ENCODE assay signal across 24 cellular contexts in genomic region chr6:118674772-118675171, GRCh38. TPM values are rescaled to one million over a fixed set of nuclear protein-coding genes. Genes with fewer than 3 reads are reported as not detected.
DNase-seq lines count a peak whose midpoint lies in the region; ATAC-seq, FAIRE-seq and TF ChIP-seq lines count a peak whose summit lies in the region.
"Had no signal": no experiment of that assay in that cellular context is flagged by ENCODE, and none has a peak within 500 bp of the region (broad histone marks: within the 10 kb centered on the region; RNA-seq: fewer than 3 reads in every experiment).

No MANE protein-coding gene starts in this region.

- H3K36me3 ChIP-seq in K562 (ENCODE audit: control insufficient read depth, insufficient read depth, low read length) (no peaks in the 10 kb centered on the region), keratinocyte (ENCODE audit: control insufficient read depth in 2 of 2, extremely low read depth in 1 of 2, insufficient read depth in 2 of 2, low read length in 2 of 2) (no peaks in the 10 kb centered on the region), mucosa of descending colon (ENCODE audit: low read depth) (no peaks in the 10 kb centered on the region), HAP-1 (replicated peaks) (no peaks in the 10 kb centered on the region; the same call in 1 of the 2 replicates)
- H3K36me3 ChIP-seq: BE2C; BLaER1 treated with 17β-estradiol and CSF1 and Interleukin-3, amounts not matched to agents 10 nM and 100 nM had no signal

- DNase-seq in A549 (ENCODE audit: low read depth in 1 of 2, low spot score in 1 of 2), result peak in 1 of 2 experiments; percentile 4
- DNase-seq in LNCaP clone FGC (ENCODE audit: low read depth), result peak; percentile 71
- no peak for DNase-seq in K562 (ENCODE audit: extremely low read depth in 1 of 4, low spot score in 3 of 4)
- DNase-seq in keratinocyte (ENCODE audit: low read depth, low spot score), result no peak
- no peak for DNase-seq in mucosa of descending colon
- DNase-seq in D341Med (ENCODE audit: low spot score), result no peak
- no peak for DNase-seq in HAP-1 (ENCODE audit: low spot score in 2 of 2)
- DNase-seq: ACHN; AML-193; BE2C; CD4-positive, alpha-beta T cell; CD8-positive, alpha-beta memory T cell; DMS53; DMS79 treated with DMSO at 0.1 percent for 48 hours; GF-D8; GM23248; H7 had no signal

- H3K4me1 ChIP-seq in A549 (peaks cover 10% of the 10 kb centered on the region), K562 (replicated peaks in 1 of 2; ENCODE audit: control insufficient read depth in 2 of 2, insufficient read depth in 2 of 2, low read length in 2 of 2) (peaks cover 0 to 13% of the 10 kb centered on the region in 2 experiments; a peak in 2 of 5 replicates), keratinocyte (ENCODE audit: control insufficient read depth, extremely low read depth, insufficient read depth, low read length) (peaks cover 4% of the 10 kb centered on the region), mucosa of descending colon (ENCODE audit: low read depth) (no peaks in the 10 kb centered on the region), HAP-1 (no peaks in the 10 kb centered on the region; the same call in 1 of the 2 replicates)
- H3K4me1 ChIP-seq: BE2C had no signal

- H3K27me3 ChIP-seq in K562 (ENCODE audit: control insufficient read depth in 2 of 2, insufficient read depth in 2 of 2, low read length in 2 of 2) (no peaks in the 10 kb centered on the region), keratinocyte (ENCODE audit: control insufficient read depth, extremely low read depth, insufficient read depth, low read length) (no peaks in the 10 kb centered on the region), HAP-1 (ENCODE audit: low read depth) (no peaks in the 10 kb centered on the region)
- H3K27me3 ChIP-seq: BE2C; BLaER1 treated with 17β-estradiol and CSF1 and Interleukin-3, amounts not matched to agents 10 nM and 100 nM had no signal

- FAIRE-seq in A549 (lab: Jason Lieb, UNC), result no peak
- FAIRE-seq in K562 (lab: Jason Lieb, UNC), result no peak
- peak; percentile 43 for FAIRE-seq in keratinocyte (lab: Jason Lieb, UNC)
- FAIRE-seq: A204.1, GM12891, GM19239, H1 had no signal

- POLR2A ChIA-PET in A549 (lab: Yijun Ruan, JAX), result no interaction called here
- POLR2A ChIA-PET in K562 (lab: Yijun Ruan, JAX), result interaction anchor here (1.0 kb wide), 1 partner anchor 72 kb away, joined by 3 read pairs; no protein-coding TSS in a partner anchor

- 88% methylated on average over 1 of the region's 1 CpG for WGBS in A549 (ENCODE audit: missing lambda C conversion rate)
- 78% methylated on average over 1 of the region's 1 CpG for WGBS in K562 (ENCODE audit: insufficient coverage, low coverage, missing lambda C conversion rate)

- no peak overlapping the region for H3K4me2 ChIP-seq in A549
- H3K4me2 ChIP-seq in K562 (ENCODE audit: insufficient read depth, low read length), result no peak overlapping the region
- no peak overlapping the region for H3K4me2 ChIP-seq in keratinocyte (ENCODE audit: control insufficient read depth, extremely low read depth, insufficient read depth, low read depth, low read length)
- H3K4me2 ChIP-seq: BLaER1 treated with 17β-estradiol and CSF1 and Interleukin-3, amounts not matched to agents 10 nM and 100 nM had no signal

- no peak for TF ChIP-seq CTCF in A549 (IDR thresholded peaks at IDR 0.05)
- TF ChIP-seq CTCF in LNCaP clone FGC (IDR thresholded peaks at IDR 0.05; ENCODE audit: control insufficient read depth, extremely low read depth, insufficient read depth), result no peak
- TF ChIP-seq CTCF in K562 (IDR thresholded peaks at IDR 0.05 in 2 of 3, conservative IDR thresholded peaks at IDR 0.05 in 1 of 3; ENCODE audit: insufficient read depth in 2 of 3, low read depth in 1 of 3, low read length in 3 of 3), result no peak
- TF ChIP-seq CTCF in keratinocyte (optimal IDR thresholded peaks at IDR 0.05 in 1 of 3, IDR thresholded peaks at IDR 0.05 in 1 of 3, conservative IDR thresholded peaks at IDR 0.05 in 1 of 3; ENCODE audit: extremely low read depth in 1 of 3, insufficient read depth in 2 of 3, low read length in 3 of 3), result no peak
- TF ChIP-seq CTCF in mucosa of descending colon (IDR thresholded peaks at IDR 0.05), result no peak

- H2AFZ ChIP-seq in K562 (ENCODE audit: low read depth, low read length), result no peak overlapping the region
- no peak overlapping the region for H2AFZ ChIP-seq in keratinocyte (ENCODE audit: control insufficient read depth, low read length)
- H2AFZ ChIP-seq: GM23248 had no signal

- no peak for ATAC-seq in A549
- no peak for ATAC-seq in K562
- no peak for ATAC-seq in HG02623 (IDR thresholded peaks at IDR 0.05; ENCODE audit: unreplicated experiment)
- no peak for ATAC-seq in mucosa of descending colon
- ATAC-seq: HCT116 had no signal

- TF ChIP-seq POLR2A in A549 (IDR thresholded peaks at IDR 0.05; ENCODE audit: low read length), result no peak
- no peak for TF ChIP-seq POLR2A in K562 (conservative IDR thresholded peaks at IDR 0.05)

- H3K9ac ChIP-seq in K562 (ENCODE audit: insufficient read depth in 1 of 2, low read depth in 2 of 2, low read length in 2 of 2) (no peak overlapping the region), keratinocyte (ENCODE audit: control insufficient read depth, extremely low read depth, insufficient read depth, low read length) (no peak overlapping the region)
- H3K9ac ChIP-seq: BLaER1 treated with 17β-estradiol and CSF1 and Interleukin-3, amounts not matched to agents 10 nM and 100 nM; GM23248 had no signal

- H3K4me3 ChIP-seq in A549 (no peak overlapping the region), LNCaP clone FGC (ENCODE audit: low read depth, low read length) (no peak overlapping the region), K562 (no peak overlapping the region), keratinocyte (ENCODE audit: control insufficient read depth in 2 of 3, extremely low read depth in 1 of 3, insufficient read depth in 2 of 3, low read depth in 1 of 3, low read length in 3 of 3) (no peak overlapping the region), mucosa of descending colon (no peak overlapping the region), HAP-1 (no peak overlapping the region)
- H3K4me3 ChIP-seq: BLaER1 treated with 17β-estradiol and CSF1 and Interleukin-3, amounts not matched to agents 10 nM and 100 nM; GM23248 had no signal

- H4K20me1 ChIP-seq in K562 (replicated peaks; ENCODE audit: control insufficient read depth, insufficient read depth, low read length) (no peaks in the 10 kb centered on the region), keratinocyte (ENCODE audit: control insufficient read depth, extremely low read depth, insufficient read depth, low read length) (no peaks in the 10 kb centered on the region)
- H4K20me1 ChIP-seq: BLaER1 treated with 17β-estradiol and CSF1 and Interleukin-3, amounts not matched to agents 10 nM and 100 nM had no signal

- intact Hi-C loops in K562 (cut with micrococcal nuclease), result no loop called here
- intact Hi-C loops in mucosa of descending colon (cut with DNase I, micrococcal nuclease), result no loop called here

- TF ChIP-seq RAD21 in A549 (conservative IDR thresholded peaks at IDR 0.05 in 1 of 2, IDR thresholded peaks at IDR 0.05 in 1 of 2), result no peak
- no peak for TF ChIP-seq RAD21 in K562 (CRISPR knock-in tag; conservative IDR thresholded peaks at IDR 0.05 in 1 of 2, IDR thresholded peaks at IDR 0.05 in 1 of 2)

- dilution Hi-C loops in keratinocyte (cut with MboI; ENCODE audit: extremely low pct_ligation_motif_present, low sequenced_read_pairs), result no loop called here

- in situ Hi-C loops in K562 (cut with MboI), result no loop called here
- in situ Hi-C loops in HAP-1 (cut with MboI; ENCODE audit: low sequenced_read_pairs), result no loop called here

- H3K27ac ChIP-seq in A549, result no peak overlapping the region
- H3K27ac ChIP-seq in K562 (ENCODE audit: extremely low read depth, low read depth, low read length), result no peak overlapping the region
- H3K27ac ChIP-seq in keratinocyte (ENCODE audit: control insufficient read depth, insufficient read depth, low read length), result no peak overlapping the region
- H3K27ac ChIP-seq: BLaER1 treated with 17β-estradiol and CSF1 and Interleukin-3, amounts not matched to agents 10 nM and 100 nM; GM23248 had no signal

- TF ChIP-seq EP300 in A549 (IDR thresholded peaks at IDR 0.05) (no peak), K562 (IDR thresholded peaks at IDR 0.05; ENCODE audit: low read length) (no peak)

- no TSS peak for BruUV-seq in K562 (replicated peaks; lab: Mats Ljungman, UMichigan)

- no peaks in the 10 kb centered on the region for H3K9me3 ChIP-seq in A549
- no peaks in the 10 kb centered on the region for H3K9me3 ChIP-seq in K562 (replicated peaks; ENCODE audit: control insufficient read depth, insufficient read depth, low read depth, low read length)
- H3K9me3 ChIP-seq in keratinocyte (ENCODE audit: control insufficient read depth, low read depth, low read length), result no peaks in the 10 kb centered on the region
- H3K9me3 ChIP-seq in mucosa of descending colon, result no peaks in the 10 kb centered on the region
- H3K9me3 ChIP-seq in HAP-1, result no peaks in the 10 kb centered on the region
- H3K9me3 ChIP-seq: BE2C; BLaER1 treated with 17β-estradiol and CSF1 and Interleukin-3, amounts not matched to agents 10 nM and 100 nM had no signal

- CTCF ChIA-PET in A549 (lab: Yijun Ruan, JAX), result interaction anchor here (0.6 kb wide), 1 partner anchor 506 kb away, joined by 4 read pairs; no protein-coding TSS in a partner anchor
- CTCF ChIA-PET in K562 (lab: Yijun Ruan, JAX; ENCODE audit: low intra/inter-chr PET ratio), result no interaction called here

- peaks cover 2% of the 10 kb centered on the region; the same call in 2 of the 3 replicates for H3K79me2 ChIP-seq in K562 (ENCODE audit: control insufficient read depth, insufficient read depth, low read length)
- H3K79me2 ChIP-seq in keratinocyte (ENCODE audit: control insufficient read depth, insufficient read depth, low read length), result no peaks in the 10 kb centered on the region

- H3K9me1 ChIP-seq in K562 (ENCODE audit: control insufficient read depth, insufficient read depth, low read length) (no peaks in the 10 kb centered on the region), keratinocyte (ENCODE audit: control insufficient read depth, extremely low read depth, insufficient read depth, low read length) (no peaks in the 10 kb centered on the region)

RNA-seq across cellular contexts. Expression of gene CEP85L, which starts 23.4 kb away (rescaled TPM):
- polyA plus RNA-seq in A549 (2011; rRNA removed) (3.4 and 4.0 TPM in 2 replicates), A549 (2017; fragmentation: RNase III; extraction: RNeasy Plus Mini Kit Qiagen cat#74134 plus additional on column Dnase treatment) (1.3 to 1.5 TPM (median 1.4 TPM) in 3 replicates), K562 (2011; rRNA removed) (8.2 and 13.2 TPM in 2 replicates), K562 (2014; fragmentation: Illumina TruSeq; extraction: Trizol) (6.3 and 7.1 TPM in 2 replicates), K562 (2014; fragmentation: Nextera tagmentation; extraction: Ambion mirVana) (1 to 10 TPM; 4.5 to 7.0 TPM), K562 (2014; rRNA removed) (4.4 and 5.8 TPM in 2 replicates), keratinocyte (1.4 to 3.5 TPM (median 1.6 TPM) in 3 replicates)
- polyA plus RNA-seq in A549 (2012; cell fraction: cytosol; rRNA removed), result 0.38 and 0.71 TPM in 2 replicates
- 0.70 and 1.00 TPM in 2 replicates for polyA plus RNA-seq in A549 (2012; cell fraction: nucleus; rRNA removed)
- 8.7 and 17.1 TPM in 2 replicates for polyA minus RNA-seq in A549 (2011; rRNA and poly(A)+ RNA removed)
- total RNA-seq in K562 (2011; cell fraction: chromatin; rRNA removed; ENCODE audit: low replicate concordance), result 36.3 and 89.5 TPM in 2 replicates
- 14.0 and 19.1 TPM in 2 replicates for total RNA-seq in K562 (2011; cell fraction: nucleolus; rRNA removed)
- total RNA-seq in K562 (2011; cell fraction: nucleoplasm; rRNA removed), result 31.7 and 73.3 TPM in 2 replicates
- total RNA-seq in K562 (2014; rRNA removed) (8.3 and 9.3 TPM in 2 replicates), K562 (2014; rRNA removed; fragmentation: Illumina TruSeq; extraction: Trizol) (15.8 and 19.5 TPM in 2 replicates), K562 (2015; rRNA removed; fragmentation: Illumina TruSeq; extraction: Trizol) (11.3 and 11.7 TPM in 2 replicates), K562 (2021) (12.8 and 14.7 TPM in 2 replicates), mucosa of descending colon (10 to 100 TPM in 1 of 3 donors, 1 to 10 TPM in 2; 3.7 to 13.6 (median 4.0) TPM)
- polyA plus RNA-seq in K562 (2011; cell fraction: cytosol; rRNA removed), result 2.5 and 2.8 TPM in 2 replicates
- polyA plus RNA-seq in K562 (2011; cell fraction: nucleus; rRNA removed), result 20.7 and 21.3 TPM in 2 replicates
- polyA plus RNA-seq in K562 (2012), result 4.3 and 5.4 TPM in 2 replicates
- 51.7 and 57.9 TPM in 2 replicates for polyA minus RNA-seq in K562 (2011; rRNA and poly(A)+ RNA removed)
- 7.0 and 8.7 TPM in 2 replicates for polyA minus RNA-seq in K562 (2011; cell fraction: cytosol; rRNA and poly(A)+ RNA removed)
- polyA minus RNA-seq in K562 (2011; cell fraction: nucleus; rRNA and poly(A)+ RNA removed), result 28.1 and 37.8 TPM in 2 replicates
- polyA plus RNA-seq in keratinocyte (2011; ENCODE audit: low read depth), result 1.4 TPM
- 0.61 and 1.5 TPM in 2 replicates for polyA plus RNA-seq in keratinocyte (2011; cell fraction: cytosol; rRNA removed)
- 3.0 and 4.2 TPM in 2 replicates for polyA plus RNA-seq in keratinocyte (2011; cell fraction: nucleus; rRNA removed)
- polyA plus RNA-seq in keratinocyte (2012; ENCODE audit: low replicate concordance), result 0.72 and 1.8 TPM in 2 replicates
- polyA minus RNA-seq in keratinocyte, result 8.6 to 25.3 TPM (median 10.1 TPM) in 3 replicates
- polyA minus RNA-seq in keratinocyte (2011; cell fraction: cytosol; rRNA and poly(A)+ RNA removed), result 6.5 TPM
- 15.5 and 28.3 TPM in 2 replicates for polyA minus RNA-seq in keratinocyte (2011; cell fraction: nucleus; rRNA and poly(A)+ RNA removed)
